ENCODE assay signal across 10 cellular contexts in genomic region chr3:98147179-98147578, GRCh38. TPM values are rescaled to one million over a fixed set of nuclear protein-coding genes. Genes with fewer than 3 reads are reported as not detected.
"Had no signal": no experiment of that assay in that cellular context is flagged by ENCODE, and none has a peak within 500 bp of the region (broad histone marks: within the 10 kb centered on the region; RNA-seq: fewer than 3 reads in every experiment).

OR5H14 (plus strand) TSS chr3:98147479; CDS start chr3:98149386, 1,907 bp downstream.

- H3K4me2 ChIP-seq: GM23338 had no signal

- H3K27ac ChIP-seq: GM23248 had no signal

- H3K9ac ChIP-seq: GM23248 had no signal

- H2AFZ ChIP-seq: GM23248, GM23338 had no signal

- H3K4me3 Mint-ChIP-seq: GM23338, HFFc6 had no signal

- H3K9me3 Mint-ChIP-seq: GM23338 had no signal

- H3K4me1 Mint-ChIP-seq: GM23338 had no signal

- DNase-seq: GM23248, GOT3, H7, HCEC 1CT, HFFc6 had no signal

- ATAC-seq: GM23338, HCT116 had no signal

- H3K4me1 ChIP-seq: HAP-1 had no signal

- H3K27ac Mint-ChIP-seq: GM23338, HFFc6 had no signal

- H3K9me3 ChIP-seq: HAP-1 had no signal

RNA-seq across cellular contexts. Expression of gene OR5H14, which starts in this region (rescaled TPM):
- total RNA-seq: GM23248, GM23338, H1, H4, H7, HFFc6 had no signal
